ENCODE assay signal across 19 cellular contexts in genomic region chr1:30046751-30047150, GRCh38.
"Had no signal": no experiment of that assay in that cellular context is flagged by ENCODE, and none has a peak within 500 bp of the region (broad histone marks: within the 10 kb centered on the region; RNA-seq: fewer than 3 reads in every experiment).

No MANE protein-coding gene starts in this region.

- H3K9me3 Mint-ChIP-seq: stimulated activated effector memory CD8-positive, alpha-beta T cell treated with anti-CD3 and anti-CD28 coated beads, Interleukin-12 subunit alpha, Interleukin-12 subunit beta, amount 100 ng/mL, for 72 hours; stimulated activated naive CD8-positive, alpha-beta T cell treated with anti-CD3 and anti-CD28 coated beads, Interleukin-15, Interleukin-2, amounts not matched to agents 100 ng/mL and 50 ng/mL, for 24 hours had no signal

- H3K27ac Mint-ChIP-seq: memory B cell; stimulated activated effector memory CD8-positive, alpha-beta T cell treated with anti-CD3 and anti-CD28 coated beads, Interleukin-12 subunit alpha, Interleukin-12 subunit beta, amount 100 ng/mL, for 72 hours; stimulated activated naive CD8-positive, alpha-beta T cell treated with anti-CD3 and anti-CD28 coated beads, Interleukin-15, Interleukin-2, amounts not matched to agents 100 ng/mL and 50 ng/mL, for 24 hours had no signal

- H3K36me3 Mint-ChIP-seq: memory B cell; stimulated activated effector memory CD8-positive, alpha-beta T cell treated with anti-CD3 and anti-CD28 coated beads, Interleukin-12 subunit alpha, Interleukin-12 subunit beta, amount 100 ng/mL, for 72 hours had no signal

- H3K9me3 ChIP-seq: lower lobe of right lung, ovary, thoracic aorta, transverse colon, vagina had no signal

- H3K27me3 Mint-ChIP-seq: stimulated activated naive CD8-positive, alpha-beta T cell treated with anti-CD3 and anti-CD28 coated beads, Interleukin-15, Interleukin-2, amounts not matched to agents 100 ng/mL and 50 ng/mL, for 24 hours had no signal

- H3K4me1 Mint-ChIP-seq: memory B cell had no signal

- DNase-seq: central memory CD4-positive, alpha-beta T cell; cortex of kidney; dorsolateral prefrontal cortex; effector CD8-positive, alpha-beta T cell; lower lobe of right lung; midbrain; ovary; right cardiac atrium; stimulated activated CD4-positive, alpha-beta T cell treated with anti-CD3 and anti-CD28 coated beads, Interleukin-4, amount 100 ng/mL, for 1 hour; stimulated activated CD8-positive, alpha-beta memory T cell treated with anti-CD3 and anti-CD28 coated beads, Interleukin-4, amount 100 ng/mL, for 48 hours; transverse colon had no signal

- H3K4me3 Mint-ChIP-seq: memory B cell; stimulated activated effector memory CD8-positive, alpha-beta T cell treated with anti-CD3 and anti-CD28 coated beads, Interleukin-12 subunit alpha, Interleukin-12 subunit beta, amount 100 ng/mL, for 72 hours; stimulated activated naive CD8-positive, alpha-beta T cell treated with anti-CD3 and anti-CD28 coated beads, Interleukin-15, Interleukin-2, amounts not matched to agents 100 ng/mL and 50 ng/mL, for 24 hours had no signal

- H3K27me3 ChIP-seq: ovary, vagina had no signal

- H3K4me1 ChIP-seq: left lung, lower lobe of right lung, transverse colon, vagina had no signal

- H3K4me3 ChIP-seq: dorsolateral prefrontal cortex, left lung, lower lobe of right lung, ovary, smooth muscle cell, thoracic aorta, transverse colon, vagina had no signal

- H3K27ac ChIP-seq: dorsolateral prefrontal cortex, left lung, lower lobe of right lung, ovary, thoracic aorta, transverse colon, vagina had no signal

- ATAC-seq: esophagus mucosa; left lung; lower lobe of right lung; right cardiac atrium; stimulated activated effector memory CD8-positive, alpha-beta T cell treated with anti-CD3 and anti-CD28 coated beads, Interleukin-12 subunit alpha, Interleukin-12 subunit beta, amount 100 ng/mL, for 72 hours had no signal

- H3K4me2 ChIP-seq: smooth muscle cell had no signal

- H3K36me3 ChIP-seq: left lung, lower lobe of right lung, ovary, thoracic aorta, transverse colon, vagina had no signal
